ENCODE assay signal across 1 cellular context in genomic region chr1:10171995-10172669, GRCh38.
TF ChIP-seq lines count a peak whose summit lies in the region.

No MANE protein-coding gene starts in this region.

TF ChIP-seq in HepG2, 621 proteins besides CTCF, POLR2A, EP300 and RAD21 (continued from another document):
- TF ChIP-seq, protein P1, sequence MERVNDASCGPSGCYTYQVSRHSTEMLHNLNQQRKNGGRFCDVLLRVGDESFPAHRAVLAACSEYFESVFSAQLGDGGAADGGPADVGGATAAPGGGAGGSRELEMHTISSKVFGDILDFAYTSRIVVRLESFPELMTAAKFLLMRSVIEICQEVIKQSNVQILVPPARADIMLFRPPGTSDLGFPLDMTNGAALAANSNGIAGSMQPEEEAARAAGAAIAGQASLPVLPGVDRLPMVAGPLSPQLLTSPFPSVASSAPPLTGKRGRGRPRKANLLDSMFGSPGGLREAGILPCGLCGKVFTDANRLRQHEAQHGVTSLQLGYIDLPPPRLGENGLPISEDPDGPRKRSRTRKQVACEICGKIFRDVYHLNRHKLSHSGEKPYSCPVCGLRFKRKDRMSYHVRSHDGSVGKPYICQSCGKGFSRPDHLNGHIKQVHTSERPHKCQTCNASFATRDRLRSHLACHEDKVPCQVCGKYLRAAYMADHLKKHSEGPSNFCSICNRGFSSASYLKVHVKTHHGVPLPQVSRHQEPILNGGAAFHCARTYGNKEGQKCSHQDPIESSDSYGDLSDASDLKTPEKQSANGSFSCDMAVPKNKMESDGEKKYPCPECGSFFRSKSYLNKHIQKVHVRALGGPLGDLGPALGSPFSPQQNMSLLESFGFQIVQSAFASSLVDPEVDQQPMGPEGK (CRISPR knock-in tag; IDR thresholded peaks at IDR 0.05), result 0 out of 2 replicates have a peak, but pooled peaks have one; percentile 10
- TF ChIP-seq HDAC6 (IDR thresholded peaks at IDR 0.05; ENCODE audit: low read depth, low read length) (no peak), NR2C2 (CRISPR knock-in tag; IDR thresholded peaks at IDR 0.05; ENCODE audit: borderline replicate concordance) (0 out of 2 replicates have a peak, but pooled peaks have one; percentile 33)
